In genomic region chr22:42958937-42959336, GRCh38 we compare ENCODE assay signal across 13 cellular contexts. TPM values are rescaled to one million over a fixed set of nuclear protein-coding genes. Genes with fewer than 3 reads are reported as not detected.
DNase-seq lines count a peak whose midpoint lies in the region; ATAC-seq, FAIRE-seq and TF ChIP-seq lines count a peak whose summit lies in the region.
"Had no signal": no experiment of that assay in that cellular context is flagged by ENCODE, and none has a peak within 500 bp of the region (broad histone marks: within the 10 kb centered on the region; RNA-seq: fewer than 3 reads in every experiment).

No MANE protein-coding gene starts in this region.

- peaks cover 11 to 85% (median 43%) of the 10 kb centered on the region in 12 donors for H3K4me1 ChIP-seq in heart left ventricle
- peaks cover 56% of the 10 kb centered on the region for H3K4me1 ChIP-seq in muscle layer of colon (ENCODE audit: insufficient read depth, low read length)
- peaks cover 46 to 77% (median 60%) of the 10 kb centered on the region in 4 donors for H3K4me1 ChIP-seq in upper lobe of left lung

- H3K4me3 Mint-ChIP-seq in stimulated activated effector memory CD8-positive, alpha-beta T cell treated with anti-CD3 and anti-CD28 coated beads, Interleukin-12 subunit alpha, Interleukin-12 subunit beta, amount 100 ng/mL, for 72 hours: no peak overlapping the region
- H3K4me3 Mint-ChIP-seq: dendritic cell treated with granulocyte-macrophage colony-stimulating factor and Interleukin-4, amounts not matched to agents 40 ng/mL and 50 ng/mL, for 4 days had no signal

- H3K9ac ChIP-seq in muscle layer of colon (ENCODE audit: low read length): peak overlapping the region; percentile 40
- H3K9ac ChIP-seq: BLaER1 had no signal

- peaks cover 50% of the 10 kb centered on the region for H3K4me1 Mint-ChIP-seq in stimulated activated effector memory CD8-positive, alpha-beta T cell treated with anti-CD3 and anti-CD28 coated beads, Interleukin-12 subunit alpha, Interleukin-12 subunit beta, amount 100 ng/mL, for 72 hours

- TF ChIP-seq POLR2A in heart left ventricle (IDR thresholded peaks at IDR 0.05): no peak
- no peak for TF ChIP-seq POLR2A in upper lobe of left lung (IDR thresholded peaks at IDR 0.05)

- H3K27ac ChIP-seq in heart left ventricle (peak overlapping the region; percentile 11 to 82 (median 65)), muscle layer of colon (ENCODE audit: low read depth, low read length) (peak overlapping the region; percentile 2), upper lobe of left lung (peak overlapping the region; percentile 71 to 84 (median 82))
- H3K27ac ChIP-seq: BLaER1 had no signal

- TF ChIP-seq CTCF in heart left ventricle (IDR thresholded peaks at IDR 0.05): no peak
- no peak for TF ChIP-seq CTCF in bronchial epithelial cell (IDR thresholded peaks at IDR 0.05; ENCODE audit: insufficient read depth, low read length, severe bottlenecking)
- TF ChIP-seq CTCF in upper lobe of left lung (IDR thresholded peaks at IDR 0.05): no peak

- H3K27ac Mint-ChIP-seq in stimulated activated effector memory CD8-positive, alpha-beta T cell treated with anti-CD3 and anti-CD28 coated beads, Interleukin-12 subunit alpha, Interleukin-12 subunit beta, amount 100 ng/mL, for 72 hours: no peak overlapping the region

- H3K36me3 Mint-ChIP-seq in stimulated activated effector memory CD8-positive, alpha-beta T cell treated with anti-CD3 and anti-CD28 coated beads, Interleukin-12 subunit alpha, Interleukin-12 subunit beta, amount 100 ng/mL, for 72 hours: no peaks in the 10 kb centered on the region

- H3K36me3 ChIP-seq in heart left ventricle (peaks cover 0 to 3% (median 0%) of the 10 kb centered on the region in 9 donors), bronchial epithelial cell (ENCODE audit: control insufficient read depth, insufficient read depth, low read length) (no peaks in the 10 kb centered on the region), muscle layer of colon (ENCODE audit: insufficient read depth, low read length) (no peaks in the 10 kb centered on the region), upper lobe of left lung (no peaks in the 10 kb centered on the region)

- H3K27me3 ChIP-seq in heart left ventricle (no peaks in the 10 kb centered on the region), bronchial epithelial cell (ENCODE audit: control insufficient read depth, insufficient read depth, low read length) (no peaks in the 10 kb centered on the region), muscle layer of colon (ENCODE audit: control insufficient read depth in 1 of 2, insufficient read depth in 2 of 2, low read length in 2 of 2) (no peaks in the 10 kb centered on the region), upper lobe of left lung (no peaks in the 10 kb centered on the region)
- H3K27me3 ChIP-seq: BLaER1 had no signal

- no peaks in the 10 kb centered on the region for H3K9me3 Mint-ChIP-seq in stimulated activated effector memory CD8-positive, alpha-beta T cell treated with anti-CD3 and anti-CD28 coated beads, Interleukin-12 subunit alpha, Interleukin-12 subunit beta, amount 100 ng/mL, for 72 hours
- H3K9me3 Mint-ChIP-seq: T-cell had no signal

- peaks cover 0 to 6% (median 0%) of the 10 kb centered on the region in 12 donors for H3K9me3 ChIP-seq in heart left ventricle
- H3K9me3 ChIP-seq in muscle layer of colon (ENCODE audit: low read length): no peaks in the 10 kb centered on the region
- H3K9me3 ChIP-seq in upper lobe of left lung: no peaks in the 10 kb centered on the region

- 53 to 68% (median 66%) methylated on average over 6 of the region's 6 CpGs for WGBS in heart left ventricle, 4 donors
- WGBS in upper lobe of left lung, 2 donors: 53 to 66% methylated on average over 6 of the region's 6 CpGs

- TF ChIP-seq EP300 in upper lobe of left lung (IDR thresholded peaks at IDR 0.05): no peak

- peak overlapping the region; percentile 15 to 63 (median 48) for H3K4me3 ChIP-seq in heart left ventricle
- peak overlapping the region; percentile 39 for H3K4me3 ChIP-seq in bronchial epithelial cell (ENCODE audit: low read depth, low read length)
- H3K4me3 ChIP-seq in muscle layer of colon (ENCODE audit: low read depth in 1 of 2, low read length in 2 of 2): peak overlapping the region in 1 of 2 donors; percentile 24
- H3K4me3 ChIP-seq in upper lobe of left lung: peak overlapping the region in 2 of 4 donors; percentile 34
- H3K4me3 ChIP-seq: BLaER1 had no signal

- ATAC-seq in heart left ventricle: no peak
- no peak for ATAC-seq in upper lobe of left lung (ENCODE audit: low FRiP score in 2 of 2)
- ATAC-seq in stimulated activated effector memory CD8-positive, alpha-beta T cell treated with anti-CD3 and anti-CD28 coated beads, Interleukin-12 subunit alpha, Interleukin-12 subunit beta, amount 100 ng/mL, for 72 hours: no peak

- intact Hi-C loops in heart left ventricle (cut with DNase I): loop anchor here in 4 of 10 donors (5.0 kb wide), 4 partner anchors 52 to 92 kb away; no protein-coding TSS in a partner anchor
- intact Hi-C loops in cardiac septum (cut with DNase I): no loop called here

- FAIRE-seq in bronchial epithelial cell (lab: Jason Lieb, UNC) (no peak), RCC 7860 (lab: Jason Lieb, UNC) (no peak)

- DNase-seq in heart left ventricle (no peak), cardiac septum (ENCODE audit: low spot score) (no peak), bronchial epithelial cell (ENCODE audit: low read depth) (no peak), upper lobe of left lung (no peak), dedifferentiated amniotic fluid mesenchymal stem cell (ENCODE audit: extremely low spot score) (no peak), RCC 7860 (ENCODE audit: low spot score) (no peak)
- no peak for DNase-seq in stimulated activated effector memory CD8-positive, alpha-beta T cell treated with anti-CD3 and anti-CD28 coated beads, Interleukin-12 subunit alpha, Interleukin-12 subunit beta, amount 100 ng/mL, for 72 hours (ENCODE audit: low spot score in 2 of 2)
- DNase-seq: activated CD8-positive, alpha-beta memory T cell treated with anti-CD3 and anti-CD28 coated beads, Interleukin-2, amount 50 U/mL, for 48 hours; NCI-H748 treated with DMSO at 0.1 percent for 48 hours; T-cell had no signal

RNA-seq across cellular contexts. Expression of gene PACSIN2, which starts 56.0 kb away (rescaled TPM):
- total RNA-seq in heart left ventricle (10 to 100 TPM; 42.5 to 87.1 (median 59.3) TPM), cardiac septum (41.5 TPM), bronchial epithelial cell (49.8 and 68.9 TPM in 2 replicates), upper lobe of left lung (100 to 1,000 TPM; 120 to 186 (median 151) TPM)
- polyA plus RNA-seq in heart left ventricle: 10 to 100 TPM; 26.5 to 60.4 TPM

Comparison
In these comparisons a context has a peak if more than half of its experiments do, and no peak if none do; other contexts are left out.
1. H3K27ac ChIP-seq: peak in every context shown above with its lines; median percentile 82 in upper lobe of left lung; 65 in heart left ventricle; 2 in muscle layer of colon.